In the genomic region with DNA sequence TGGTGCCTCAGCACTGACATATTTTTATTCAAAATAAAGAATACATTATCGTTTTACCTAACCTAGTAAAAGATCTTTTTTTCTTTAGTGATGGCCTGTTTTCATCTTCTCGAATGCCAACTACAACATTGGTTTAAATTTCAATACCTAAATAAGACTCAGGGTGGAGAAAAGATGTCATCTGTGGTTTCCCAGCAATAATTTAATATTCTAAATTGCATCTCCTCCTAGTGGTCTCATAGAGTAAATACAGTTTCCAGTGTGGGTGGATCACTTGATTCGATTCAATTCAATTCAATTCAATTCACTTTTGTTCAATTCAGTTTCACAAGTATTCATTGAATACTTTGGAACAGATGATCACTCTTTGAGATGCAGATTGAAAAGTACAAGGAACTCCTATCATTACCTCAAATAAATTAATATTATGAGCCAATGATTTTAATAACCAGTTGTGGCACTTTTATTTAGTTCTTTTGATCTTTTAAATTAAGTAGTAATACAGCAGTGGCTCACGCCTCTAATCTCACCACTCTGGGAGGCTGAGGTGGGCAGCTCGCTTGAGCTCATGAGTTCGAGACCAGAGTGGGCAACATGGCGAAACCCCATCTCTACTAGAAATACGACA, we compare ENCODE assay signal across 8 cellular contexts.
A peak's percentile ranks its signal among the peaks of the same experiment; 100 is the strongest.
DNase-seq lines count a peak whose midpoint lies in the region; ATAC-seq, FAIRE-seq and TF ChIP-seq lines count a peak whose summit lies in the region.

No MANE protein-coding gene starts in this region.

- intact Hi-C loops in left ventricle myocardium inferior (cut with micrococcal nuclease), result loop anchor here (2.0 kb wide), 1 partner anchor 427 kb away; the partner anchor contains the start of gene FAT4
- intact Hi-C loops in vagina (cut with DNase I), result no loop called here

- peaks cover 32% of the 10 kb centered on the region for H3K9me3 ChIP-seq in left ventricle myocardium inferior (replicated peaks)
- peaks cover 0 to 4% of the 10 kb centered on the region in 2 donors for H3K9me3 ChIP-seq in right atrium auricular region
- H3K9me3 ChIP-seq in vagina, result no peaks in the 10 kb centered on the region

- H3K4me3 ChIP-seq in left ventricle myocardium inferior (no peak overlapping the region), right atrium auricular region (no peak overlapping the region), foreskin fibroblast (ENCODE audit: low read depth in 1 of 2, low read length in 2 of 2) (no peak overlapping the region), vagina (no peak overlapping the region)

- H3K27ac ChIP-seq in left ventricle myocardium inferior (replicated peaks) (no peak overlapping the region), right atrium auricular region (no peak overlapping the region), vagina (no peak overlapping the region)

- H3K27me3 ChIP-seq in left ventricle myocardium inferior (ENCODE audit: low read depth) (no peaks in the 10 kb centered on the region), right atrium auricular region (no peaks in the 10 kb centered on the region), vagina (no peaks in the 10 kb centered on the region)

- H3K36me3 ChIP-seq in left ventricle myocardium inferior (no peaks in the 10 kb centered on the region), right atrium auricular region (no peaks in the 10 kb centered on the region), vagina (no peaks in the 10 kb centered on the region)

- FAIRE-seq in RCC 7860 (lab: Jason Lieb, UNC), result peak; percentile 82

- DNase-seq in left ventricle myocardium inferior (no peak), right atrium auricular region (ENCODE audit: low spot score) (no peak), RCC 7860 (ENCODE audit: low spot score) (peak; percentile 37), foreskin fibroblast (peak in 1 of 2 donors; percentile 51), vagina (ENCODE audit: extremely low spot score in 2 of 2) (no peak), 8988T (no peak), GDM1 (lab: John Stamatoyannopoulos, UW) (no peak)

- H3K4me1 ChIP-seq in left ventricle myocardium inferior (peaks cover 21% of the 10 kb centered on the region), right atrium auricular region (peaks cover 0 to 9% of the 10 kb centered on the region in 2 donors), vagina (no peaks in the 10 kb centered on the region)

- peak; percentile 68 for TF ChIP-seq CTCF in left ventricle myocardium inferior (IDR thresholded peaks at IDR 0.05; ENCODE audit: borderline replicate concordance)
- TF ChIP-seq CTCF in right atrium auricular region (IDR thresholded peaks at IDR 0.05), result peak in 1 of 2 donors; percentile 67
- TF ChIP-seq CTCF in foreskin fibroblast (IDR thresholded peaks at IDR 0.05; ENCODE audit: low read depth, low read length), result peak; percentile 43
- TF ChIP-seq CTCF in vagina (IDR thresholded peaks at IDR 0.05), result peak in 2 of 3 experiments; percentile 11 to 30

- no peak for TF ChIP-seq POLR2A in vagina (IDR thresholded peaks at IDR 0.05)

- ATAC-seq in GM21786 (IDR thresholded peaks at IDR 0.05; ENCODE audit: unreplicated experiment), result no peak
